10 cellular contexts compared by ENCODE assay signal in genomic region chr12:102616692-102617091, GRCh38.
"Had no signal": no experiment of that assay in that cellular context is flagged by ENCODE, and none has a peak within 500 bp of the region (broad histone marks: within the 10 kb centered on the region; RNA-seq: fewer than 3 reads in every experiment).

No MANE protein-coding gene starts in this region.

- H3K27ac ChIP-seq: GM23248 had no signal

- H3K36me3 ChIP-seq: HAP-1 had no signal

- H3K4me2 ChIP-seq: GM23338 had no signal

- DNase-seq: GM23248, GOT3, H7, H9, HCEC 1CT, HFFc6 had no signal

- ATAC-seq: GM23338, HCT116 had no signal

- H3K4me3 ChIP-seq: GM23248, GM23338, HAP-1 had no signal

- H3K4me1 ChIP-seq: HAP-1 had no signal

- H3K9ac ChIP-seq: GM23248 had no signal

- FAIRE-seq: H54 had no signal

- H3K9me3 ChIP-seq: HAP-1 had no signal

- H2AFZ ChIP-seq: GM23248, GM23338 had no signal
